8 cellular contexts compared by ENCODE assay signal in the genomic region with DNA sequence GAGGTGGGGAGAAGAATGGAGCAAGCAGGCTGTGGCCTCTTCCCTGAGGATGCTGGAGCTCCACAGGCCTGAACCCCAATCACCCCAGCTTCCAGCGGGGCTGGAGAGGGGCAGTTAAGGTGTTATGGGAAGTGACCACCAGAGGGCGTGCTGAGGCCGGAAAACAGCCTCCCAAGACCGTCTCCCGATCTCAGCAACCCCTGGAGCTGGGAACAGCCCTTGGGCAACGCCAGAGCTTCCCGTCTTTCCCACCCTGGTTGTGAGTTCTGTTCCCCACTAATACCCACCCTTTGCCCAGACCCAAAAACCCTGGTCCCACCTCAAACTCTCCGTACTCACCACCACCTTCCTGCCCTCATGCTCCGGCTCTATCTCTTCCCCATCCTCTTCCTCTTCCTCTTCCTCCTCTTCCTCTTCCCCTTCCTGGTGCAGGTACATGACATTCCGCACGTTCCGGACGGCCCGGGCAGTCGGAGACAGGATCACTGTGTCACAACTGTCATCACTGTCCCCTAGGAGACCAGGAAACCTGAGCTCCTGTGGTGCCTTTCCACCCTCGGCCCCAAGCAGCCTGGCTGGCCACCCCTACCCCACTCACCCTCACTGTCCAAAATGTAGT. TPM values are rescaled to one million over a fixed set of nuclear protein-coding genes. Genes with fewer than 3 reads are reported as not detected.
DNase-seq lines count a peak whose midpoint lies in the region; ATAC-seq and TF ChIP-seq lines count a peak whose summit lies in the region.

No MANE protein-coding gene starts in this region.

- POLR2A ChIA-PET in PC-3 (lab: Charles Lee; ENCODE audit: unreplicated experiment), result interaction anchor here (0.5 to 1.3 kb wide), 3 partner anchors 13 to 42 kb away, joined by 3 to 5 read pairs (median 4); partner anchors contain the start of gene SPRYD3

- peak overlapping the region; percentile 40 for H3K27ac Mint-ChIP-seq in activated T-cell treated with anti-CD3 and anti-CD28 coated beads, Interleukin-2, amount 50 U/mL, for 72 hours
- H3K27ac Mint-ChIP-seq in nephron progenitor cell, result peak overlapping the region; percentile 50

- H3K9ac ChIP-seq in PC-3 (ENCODE audit: low read length) (no peak overlapping the region), fibroblast of lung (ENCODE audit: insufficient read depth, low read length) (no peak overlapping the region)

- no peaks in the 10 kb centered on the region for H4K20me1 ChIP-seq in PC-3 (ENCODE audit: low read length)
- no peaks in the 10 kb centered on the region for H4K20me1 ChIP-seq in fibroblast of lung (ENCODE audit: control insufficient read depth, extremely low read depth, insufficient read depth, low read length)

- H3K36me3 ChIP-seq in PC-3 (ENCODE audit: low read depth, low read length) (peaks cover 4% of the 10 kb centered on the region; the same call in 1 of the 2 replicates), fibroblast of lung (ENCODE audit: control insufficient read depth, insufficient read depth, low read length) (peaks cover 17% of the 10 kb centered on the region)

- CTCF ChIA-PET in PC-3 (lab: Charles Lee), result interaction anchor here (0.6 to 2.1 kb wide), 11 partner anchors 12 to 107 kb away, joined by 3 to 37 read pairs (median 5); partner anchors contain the start of genes EIF4B, SOAT2, SPRYD3 and TNS2

- H3K79me2 ChIP-seq in PC-3 (ENCODE audit: low read length) (no peaks in the 10 kb centered on the region), fibroblast of lung (ENCODE audit: control insufficient read depth, insufficient read depth, low read length) (no peaks in the 10 kb centered on the region)

- H2AFZ ChIP-seq in PC-3 (ENCODE audit: low read length) (peak overlapping the region; percentile 31; the same call in 1 of the 2 replicates), fibroblast of lung (ENCODE audit: low read length) (no peak overlapping the region)

- no peaks in the 10 kb centered on the region for H3K27me3 Mint-ChIP-seq in activated T-cell treated with anti-CD3 and anti-CD28 coated beads, Interleukin-2, amount 50 U/mL, for 72 hours (ENCODE audit: low read depth)
- peaks cover 3% of the 10 kb centered on the region for H3K27me3 Mint-ChIP-seq in nephron progenitor cell (ENCODE audit: low read depth, poor library complexity)

- H3K27ac ChIP-seq in PC-3 (ENCODE audit: low read length) (no peak overlapping the region), fibroblast of lung (ENCODE audit: insufficient read depth, low read length) (peak overlapping the region; percentile 69), substantia nigra (ENCODE audit: low read depth, low read length, poor library complexity, severe bottlenecking) (peak overlapping the region; percentile 44)

- no peaks in the 10 kb centered on the region for H3K9me3 ChIP-seq in PC-3 (ENCODE audit: low read length)
- H3K9me3 ChIP-seq in fibroblast of lung (ENCODE audit: control insufficient read depth, insufficient read depth, low read depth, low read length), result no peaks in the 10 kb centered on the region

- intact Hi-C loops in PC-3 (cut with micrococcal nuclease), result loop anchor here (1.0 to 10.0 kb wide), 2 partner anchors 33 to 109 kb away; no protein-coding TSS in a partner anchor

- H3K4me3 ChIP-seq in PC-3 (ENCODE audit: low read length), result no peak overlapping the region
- no peak overlapping the region for H3K4me3 ChIP-seq in fibroblast of lung (replicated peaks in 1 of 4; ENCODE audit: control extremely low read depth in 1 of 4, insufficient read depth in 1 of 4, low read depth in 3 of 4, low read length in 4 of 4)

- H3K4me1 Mint-ChIP-seq in activated T-cell treated with anti-CD3 and anti-CD28 coated beads, Interleukin-2, amount 50 U/mL, for 72 hours (ENCODE audit: low read depth), result peaks cover 21% of the 10 kb centered on the region
- H3K4me1 Mint-ChIP-seq in nephron progenitor cell, result peaks cover 78% of the 10 kb centered on the region

- no peaks in the 10 kb centered on the region for H3K9me3 Mint-ChIP-seq in activated T-cell treated with anti-CD3 and anti-CD28 coated beads, Interleukin-2, amount 50 U/mL, for 72 hours
- H3K9me3 Mint-ChIP-seq in nephron progenitor cell, result no peaks in the 10 kb centered on the region

- H3K36me3 Mint-ChIP-seq in activated T-cell treated with anti-CD3 and anti-CD28 coated beads, Interleukin-2, amount 50 U/mL, for 72 hours (ENCODE audit: insufficient read depth in 2 of 2), result peaks cover 0 to 8% of the 10 kb centered on the region in 2 donors
- H3K36me3 Mint-ChIP-seq in nephron progenitor cell (ENCODE audit: low read depth), result no peaks in the 10 kb centered on the region

- no peaks in the 10 kb centered on the region for H3F3A ChIP-seq in PC-3 (ENCODE audit: low read length, unreplicated experiment)

- no TSS peak for BruUV-seq in PC-3 (replicated peaks; lab: Mats Ljungman, UMichigan)

- H3K4me1 ChIP-seq in PC-3 (ENCODE audit: insufficient read depth, low read length), result peaks cover 27% of the 10 kb centered on the region
- peaks cover 61% of the 10 kb centered on the region for H3K4me1 ChIP-seq in fibroblast of lung (ENCODE audit: control insufficient read depth, extremely low read depth, insufficient read depth, low read length)

- no peak overlapping the region for H3K4me3 Mint-ChIP-seq in activated T-cell treated with anti-CD3 and anti-CD28 coated beads, Interleukin-2, amount 50 U/mL, for 72 hours
- no peak overlapping the region for H3K4me3 Mint-ChIP-seq in nephron progenitor cell

- DNase-seq in C1 segment of cervical spinal cord (lab: John Stamatoyannopoulos, UW) (peak in 10 of 14 donors; percentile 27 to 74 (median 52)), HPDE6-E6E7 (ENCODE audit: extremely low spot score) (peak; percentile 85), PC-3 (peak; percentile 81), fibroblast of lung (ENCODE audit: low read depth in 2 of 2) (peak; percentile 67 to 88), nephron progenitor cell (peak; percentile 83), substantia nigra (lab: John Stamatoyannopoulos, UW) (peak in 41 of 49 donors; percentile 19 to 79 (median 60))
- peak; percentile 71 to 81 for DNase-seq in activated T-cell treated with anti-CD3 and anti-CD28 coated beads, Interleukin-2, amount 50 U/mL, for 72 hours

- TF ChIP-seq CTCF in PC-3 (conservative IDR thresholded peaks at IDR 0.05; ENCODE audit: low read depth, low read length) (peak; percentile 89), fibroblast of lung (conservative IDR thresholded peaks at IDR 0.05 in 1 of 2, IDR thresholded peaks at IDR 0.05 in 1 of 2; ENCODE audit: low read depth in 1 of 2, low read length in 2 of 2) (peak; percentile 75 to 88), nephron progenitor cell (IDR thresholded peaks at IDR 0.05) (peak; percentile 89)

- no peaks in the 10 kb centered on the region for H3K27me3 ChIP-seq in PC-3 (ENCODE audit: low read length)
- no peaks in the 10 kb centered on the region for H3K27me3 ChIP-seq in fibroblast of lung (ENCODE audit: control insufficient read depth, insufficient read depth, low read length)

- H3K4me2 ChIP-seq in PC-3 (ENCODE audit: low read length), result peak overlapping the region; percentile 49
- H3K4me2 ChIP-seq in fibroblast of lung (ENCODE audit: extremely low read depth, insufficient read depth, low read length), result no peak overlapping the region

- ATAC-seq in PC-3 (peak; percentile 53), HG03571 (IDR thresholded peaks at IDR 0.05; ENCODE audit: unreplicated experiment) (no peak)
- peak; percentile 73 for ATAC-seq in activated T-cell treated with anti-CD3 and anti-CD28 coated beads, Interleukin-2, amount 50 U/mL, for 72 hours (replicated peaks in 1 of 2)

- H3K9me2 ChIP-seq in PC-3 (replicated peaks; ENCODE audit: low read length), result no peaks in the 10 kb centered on the region

RNA-seq across cellular contexts. Expression of gene SPRYD3, which starts 13.1 kb away (rescaled TPM):
- total RNA-seq in PC-3 (2014; rRNA removed) (18.5 and 24.1 TPM in 2 replicates), fibroblast of lung (13.9 and 18.2 TPM in 2 replicates)
- 10 to 100 TPM; 30.0 to 31.5 TPM for total RNA-seq in activated T-cell treated with anti-CD3 and anti-CD28 coated beads, Interleukin-2, amount 50 U/mL, for 72 hours
- 23.3 and 27.7 TPM in 2 replicates for polyA plus RNA-seq in fibroblast of lung
- 25.7 and 33.1 TPM in 2 replicates for polyA plus RNA-seq in fibroblast of lung (2012)
- 67.2 and 104 TPM in 2 replicates for polyA minus RNA-seq in fibroblast of lung (ENCODE audit: low replicate concordance)

RNA-seq across cellular contexts. Expression of gene TNS2, which starts 16.2 kb away (rescaled TPM):
- total RNA-seq in PC-3 (2014; rRNA removed) (13.1 and 30.3 TPM in 2 replicates), fibroblast of lung (52.4 and 60.6 TPM in 2 replicates)
- 1 to 10 TPM; 1.5 to 2.6 TPM for total RNA-seq in activated T-cell treated with anti-CD3 and anti-CD28 coated beads, Interleukin-2, amount 50 U/mL, for 72 hours
- 35.3 and 45.5 TPM in 2 replicates for polyA plus RNA-seq in fibroblast of lung
- polyA plus RNA-seq in fibroblast of lung (2012), result 52.3 and 54.6 TPM in 2 replicates
- 141 and 176 TPM in 2 replicates for polyA minus RNA-seq in fibroblast of lung (ENCODE audit: low replicate concordance)

RNA-seq across cellular contexts. Expression of gene IGFBP6, which starts 31.4 kb away (rescaled TPM):
- total RNA-seq in PC-3 (2014; rRNA removed) (256 and 299 TPM in 2 replicates), fibroblast of lung (592 and 973 TPM in 2 replicates)
- 1 to 10 TPM; 5.7 to 9.2 TPM for total RNA-seq in activated T-cell treated with anti-CD3 and anti-CD28 coated beads, Interleukin-2, amount 50 U/mL, for 72 hours
- polyA plus RNA-seq in fibroblast of lung, result 229 and 274 TPM in 2 replicates
- polyA plus RNA-seq in fibroblast of lung (2012), result 532 and 589 TPM in 2 replicates
- 359 and 701 TPM in 2 replicates for polyA minus RNA-seq in fibroblast of lung (ENCODE audit: low replicate concordance)

RNA-seq across cellular contexts. Expression of gene SOAT2, which starts 37.2 kb away (rescaled TPM):
- total RNA-seq in PC-3 (2014; rRNA removed) (0.07 and 0.86 TPM in 2 replicates), fibroblast of lung (under 0.01 TPM in 1 of 2 replicates, not detected in the other)
- total RNA-seq in activated T-cell treated with anti-CD3 and anti-CD28 coated beads, Interleukin-2, amount 50 U/mL, for 72 hours, result 1 to 10 TPM; 2.2 to 7.9 TPM
- 0.12 TPM in 1 of 2 replicates, not detected in the other for polyA plus RNA-seq in fibroblast of lung
- 0.06 and 0.31 TPM in 2 replicates for polyA plus RNA-seq in fibroblast of lung (2012)
- 1.7 TPM in 1 of 2 replicates, not detected in the other for polyA minus RNA-seq in fibroblast of lung (ENCODE audit: low replicate concordance)

RNA-seq across cellular contexts. Expression of gene EIF4B, which starts 59.8 kb away (rescaled TPM):
- total RNA-seq in PC-3 (2014; rRNA removed) (424 and 434 TPM in 2 replicates), fibroblast of lung (1,180 and 1,819 TPM in 2 replicates)
- total RNA-seq in activated T-cell treated with anti-CD3 and anti-CD28 coated beads, Interleukin-2, amount 50 U/mL, for 72 hours, result 100 to 1,000 TPM; 622 to 633 TPM
- polyA plus RNA-seq in fibroblast of lung, result 380 and 466 TPM in 2 replicates
- 255 and 359 TPM in 2 replicates for polyA plus RNA-seq in fibroblast of lung (2012)
- 698 and 797 TPM in 2 replicates for polyA minus RNA-seq in fibroblast of lung (ENCODE audit: low replicate concordance)

Comparison
In these comparisons a context has a peak if more than half of its experiments do, and no peak if none do; other contexts are left out.
1. RNA of gene IGFBP6, which starts 31.4 kb away (total RNA-seq): 592 to 973 TPM in fibroblast of lung and 256 to 299 TPM in PC-3; 5.7 to 9.2 TPM in activated T-cell treated with anti-CD3 and anti-CD28 coated beads, Interleukin-2, amount 50 U/mL, for 72 hours; every median in the first group is over 10 times any median in the second.
2. Peak in every context shown above with its lines, with median percentiles within 50 percentile points of each other: DNase-seq and CTCF ChIP-seq.